Comparison of ENCODE assay signal across 8 cellular contexts in the genomic region with DNA sequence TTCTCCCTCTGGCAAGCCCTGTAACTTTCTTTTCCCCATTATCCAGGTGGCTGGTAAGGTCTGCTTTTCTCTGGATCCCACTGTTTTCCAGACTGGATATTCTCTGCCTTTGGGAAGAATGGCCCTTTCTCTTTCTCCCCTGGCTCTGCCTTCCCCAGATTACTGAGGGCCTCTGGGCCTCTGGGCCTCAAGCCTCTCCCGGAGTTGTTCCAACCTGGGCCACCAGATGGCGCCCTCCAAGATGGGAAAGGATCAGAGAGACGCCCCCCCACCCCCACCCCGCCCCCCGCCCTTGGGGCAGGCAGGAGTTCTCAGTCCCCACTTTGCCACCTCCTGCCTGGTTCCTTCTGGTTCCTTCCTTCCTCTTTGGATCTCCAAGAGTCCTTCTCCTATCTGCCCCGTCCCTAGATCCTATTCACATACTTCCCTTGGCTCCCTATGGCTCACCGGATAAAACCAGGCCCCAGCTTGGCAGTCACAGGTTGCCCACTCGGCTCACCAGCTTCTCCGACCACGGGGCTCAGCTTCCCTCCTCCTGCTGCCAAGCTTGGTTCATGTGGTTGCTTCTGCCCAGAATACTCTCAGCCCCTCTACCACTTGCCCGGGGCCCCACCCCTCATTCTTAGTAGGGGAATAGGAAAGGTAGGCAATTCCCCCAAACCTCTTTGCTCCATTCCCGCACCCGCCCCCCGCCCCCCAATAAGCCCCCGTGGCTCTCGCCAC. TPM values are rescaled to one million over a fixed set of nuclear protein-coding genes. Genes with fewer than 3 reads are reported as not detected.
DNase-seq lines count a peak whose midpoint lies in the region; ATAC-seq and TF ChIP-seq lines count a peak whose summit lies in the region.

No MANE protein-coding gene starts in this region.

- H3K9me3 ChIP-seq in HCT116 (ENCODE audit: control insufficient read depth in 1 of 2, insufficient read depth in 1 of 2, low read depth in 1 of 2, low read length in 2 of 2) (no peaks in the 10 kb centered on the region), PC-9 (ENCODE audit: insufficient read depth, low read depth) (no peaks in the 10 kb centered on the region), suprapubic skin (no peaks in the 10 kb centered on the region)

- ATAC-seq in HCT116 (peak; percentile 74), omental fat pad (ENCODE audit: low FRiP score) (no peak), GM19328 (IDR thresholded peaks at IDR 0.05; ENCODE audit: unreplicated experiment) (no peak)

- H3K9me2 ChIP-seq in HCT116 (ENCODE audit: insufficient read depth) (no peaks in the 10 kb centered on the region), PC-9 (ENCODE audit: insufficient read depth) (no peaks in the 10 kb centered on the region)

- H3K27me3 ChIP-seq in HCT116 (ENCODE audit: insufficient read depth, low read length) (no peaks in the 10 kb centered on the region), PC-9 (ENCODE audit: insufficient read depth, low read depth) (no peaks in the 10 kb centered on the region), suprapubic skin (peaks cover 24% of the 10 kb centered on the region)

- POLR2A ChIA-PET in HCT116 (lab: Charles Lee) (interaction anchor here (1.2 kb wide), 1 partner anchor 29 kb away, joined by 3 read pairs; a partner anchor contains a TSS), PC-9 (lab: Charles Lee; ENCODE audit: unreplicated experiment) (interaction anchor here (0.6 kb wide), 1 partner anchor 33 kb away, joined by 3 read pairs; no protein-coding TSS in a partner anchor)

- no peak for TF ChIP-seq POLR2A in HCT116 (IDR thresholded peaks at IDR 0.05; ENCODE audit: borderline replicate concordance, extremely low read depth, insufficient read depth, insufficient read length)
- TF ChIP-seq POLR2A in suprapubic skin (IDR thresholded peaks at IDR 0.05), result no peak

- peaks cover 0 to 3% of the 10 kb centered on the region in 2 experiments; a peak in 1 of 4 replicates for H3K4me1 ChIP-seq in HCT116 (ENCODE audit: control insufficient read depth in 1 of 2, insufficient read depth in 2 of 2, low read length in 2 of 2)
- H3K4me1 ChIP-seq in PC-9 (replicated peaks; ENCODE audit: insufficient read depth), result no peaks in the 10 kb centered on the region
- peaks cover 28% of the 10 kb centered on the region for H3K4me1 ChIP-seq in suprapubic skin

- H3K79me2 ChIP-seq in HCT116 (ENCODE audit: insufficient read depth, low read length) (no peaks in the 10 kb centered on the region), PC-9 (ENCODE audit: low read depth) (no peaks in the 10 kb centered on the region)

- H3K9ac ChIP-seq in HCT116 (ENCODE audit: low read length), result no peak overlapping the region

- CTCF ChIA-PET in HCT116 (lab: Charles Lee) (interaction anchor here (0.6 to 2.1 kb wide), 9 partner anchors 9 to 544 kb away, joined by 3 to 14 read pairs (median 4); a partner anchor contains a TSS), PC-9 (lab: Charles Lee) (interaction anchor here (0.6 to 1.1 kb wide), 6 partner anchors 29 to 627 kb away, joined by 3 to 8 read pairs (median 4); a partner anchor contains a TSS)

- 41% methylated on average over 13 of the region's 16 CpGs for WGBS in suprapubic skin

- no peaks in the 10 kb centered on the region for H4K20me1 ChIP-seq in HCT116 (ENCODE audit: insufficient read depth)
- H4K20me1 ChIP-seq in PC-9 (ENCODE audit: insufficient read depth), result peaks cover 12% of the 10 kb centered on the region

- TF ChIP-seq EP300 in suprapubic skin (IDR thresholded peaks at IDR 0.05), result no peak

- DNase-seq in C1 segment of cervical spinal cord (lab: John Stamatoyannopoulos, UW) (peak in 9 of 14 donors; percentile 6 to 59 (median 30)), HCT116 (ENCODE audit: low read depth, low spot score) (no peak), PC-9 (peak; percentile 35 to 86), fibroblast of the conjunctiva (ENCODE audit: low read depth) (peak; percentile 24), omental fat pad (ENCODE audit: low spot score) (peak; percentile 97), suprapubic skin (ENCODE audit: low spot score in 2 of 2) (peak in 1 of 2 donors; percentile 90)
- DNase-seq in activated T-helper 1 cell treated with anti-CD3 and anti-CD28 coated beads, Interleukin-2, amount 50 U/mL, for 16 hours (ENCODE audit: low read depth in 1 of 2, low spot score in 1 of 2), result peak; percentile 58 to 72

- H3K4me3 ChIP-seq in HCT116 (replicated peaks in 1 of 2; ENCODE audit: low read depth in 1 of 2, low read length in 2 of 2) (no peak overlapping the region), PC-9 (no peak overlapping the region), suprapubic skin (no peak overlapping the region)

- H3K27ac ChIP-seq in HCT116 (ENCODE audit: low read depth, low read length) (peak overlapping the region; percentile 28; the same call in 1 of the 2 replicates), PC-9 (peak overlapping the region; percentile 18; the same call in 1 of the 2 replicates), suprapubic skin (no peak overlapping the region)

- H2AFZ ChIP-seq in HCT116 (ENCODE audit: low read depth, low read length, poor library complexity, severe bottlenecking) (no peak overlapping the region), PC-9 (no peak overlapping the region)

- peaks cover 0 to 11% of the 10 kb centered on the region in 2 experiments; a peak in 2 of 4 replicates for H3K36me3 ChIP-seq in HCT116 (ENCODE audit: control insufficient read depth in 1 of 2, insufficient read depth in 2 of 2, low read length in 2 of 2)
- H3K36me3 ChIP-seq in PC-9 (ENCODE audit: low read depth), result peaks cover 7% of the 10 kb centered on the region; the same call in 1 of the 2 replicates
- H3K36me3 ChIP-seq in suprapubic skin, result peaks cover 29% of the 10 kb centered on the region

- TF ChIP-seq CTCF in HCT116 (IDR thresholded peaks at IDR 0.05 in 2 of 3, conservative IDR thresholded peaks at IDR 0.05 in 1 of 3; ENCODE audit: borderline replicate concordance in 1 of 3, insufficient read depth in 1 of 3, low read depth in 2 of 3, low read length in 2 of 3) (peak in 2 of 3 experiments; percentile 54 to 70; a peak in 4 of 6 replicates), PC-9 (conservative IDR thresholded peaks at IDR 0.05) (peak; percentile 86), omental fat pad (IDR thresholded peaks at IDR 0.05) (no peak), suprapubic skin (IDR thresholded peaks at IDR 0.05) (peak; percentile 19 to 89)

- intact Hi-C loops in HCT116 (cut with micrococcal nuclease), result loop anchor here (1.0 kb wide), 1 partner anchor 330 kb away; no protein-coding TSS in a partner anchor
- intact Hi-C loops in PC-9 (cut with micrococcal nuclease; ENCODE audit: unreplicated experiment), result loop anchor here (1.0 kb wide), 1 partner anchor 72 kb away; no protein-coding TSS in a partner anchor

- H3K4me2 ChIP-seq in HCT116 (ENCODE audit: low read length) (no peak overlapping the region), PC-9 (no peak overlapping the region)

- peaks cover 63% of the 10 kb centered on the region for H3F3A ChIP-seq in PC-9 (ENCODE audit: insufficient read depth, low read depth)

- BruUV-seq in HCT116 (replicated peaks; lab: Mats Ljungman, UMichigan), result no TSS peak
- no TSS peak for BruUV-seq in PC-9 (replicated peaks; lab: Mats Ljungman, UMichigan)

- RAD21 ChIA-PET in HCT116 (lab: Charles Lee; ENCODE audit: low non-redundant PET in 1 of 2, low total read pairs in 2 of 2, uncharacterized antibody in 2 of 2, unreplicated experiment in 2 of 2), result no interaction called here

- TF ChIP-seq RAD21 in HCT116 (IDR thresholded peaks at IDR 0.05; ENCODE audit: low read depth), result no peak

TF ChIP-seq in HCT116, 20 proteins besides CTCF, POLR2A, EP300 and RAD21 (continues in another document):
- TF ChIP-seq EZH2 (IDR thresholded peaks at IDR 0.05) (no peak), EZH2phosphoT487 (IDR thresholded peaks at IDR 0.05; ENCODE audit: borderline replicate concordance) (no peak), JUND (IDR thresholded peaks at IDR 0.05) (no peak)

RNA-seq across cellular contexts. Expression of a gene that starts 13.0 kb away (rescaled TPM):
- 62.1 TPM for total RNA-seq in HCT116 (2021; ENCODE audit: unreplicated experiment)
- polyA plus RNA-seq in HCT116 (2012), result 87.9 and 99.4 TPM in 2 replicates
- total RNA-seq in PC-9 (2021), result 111 and 162 TPM in 2 replicates
- total RNA-seq in omental fat pad, result 10 to 100 TPM in 2 of 4 donors, 1 to 10 TPM in 1, under 1 TPM in 1; 0.95 to 41.7 (median 15.5) TPM
- 100 to 1,000 TPM; 243 to 384 (median 304) TPM for total RNA-seq in suprapubic skin

RNA-seq across cellular contexts. Expression of a gene that starts 25.8 kb away (rescaled TPM):
- 31.1 TPM for total RNA-seq in HCT116 (2021; ENCODE audit: unreplicated experiment)
- polyA plus RNA-seq in HCT116 (2012), result 22.7 and 23.1 TPM in 2 replicates
- 39.8 and 42.1 TPM in 2 replicates for total RNA-seq in PC-9 (2021)
- 10 to 100 TPM in 2 of 4 donors, 1 to 10 TPM in 2; 8.2 to 14.1 (median 10.8) TPM for total RNA-seq in omental fat pad
- 100 to 1,000 TPM in 2 of 4 donors, 10 to 100 TPM in 2; 70.6 to 225 (median 108) TPM for total RNA-seq in suprapubic skin

RNA-seq across cellular contexts. Expression of a gene that starts 28.7 kb away (rescaled TPM):
- total RNA-seq in HCT116 (2021; ENCODE audit: unreplicated experiment) (83.2 TPM), PC-9 (2021) (110 and 114 TPM in 2 replicates), omental fat pad (100 to 1,000 TPM in 2 of 4 donors, 10 to 100 TPM in 2; 59.9 to 127 (median 107) TPM), suprapubic skin (100 to 1,000 TPM in 1 of 4 donors, 10 to 100 TPM in 3; 51.7 to 126 (median 78.7) TPM)
- polyA plus RNA-seq in HCT116 (2012), result 50.0 and 59.9 TPM in 2 replicates

RNA-seq across cellular contexts. Expression of a gene that starts 50.6 kb away (rescaled TPM):
- total RNA-seq in HCT116 (2021; ENCODE audit: unreplicated experiment) (not detected), PC-9 (2021) (0.76 and 1.3 TPM in 2 replicates), omental fat pad (under 1 TPM in 1 of 4 donors, not detected in 3; 0.56 TPM), suprapubic skin (1 to 10 TPM in 2 of 4 donors, under 1 TPM in 1, not detected in 1; 0.42 to 2.6 (median 1.7) TPM)
- polyA plus RNA-seq in HCT116 (2012), result 0.42 and 0.46 TPM in 2 replicates

Comparison
In these comparisons a context has a peak if more than half of its experiments do, and no peak if none do; other contexts are left out.
1. CTCF ChIP-seq: peak in HCT116 (2 of 3), PC-9 (single experiment) and suprapubic skin (2 of 2); none in omental fat pad (0 of 3).